In the genomic region with DNA sequence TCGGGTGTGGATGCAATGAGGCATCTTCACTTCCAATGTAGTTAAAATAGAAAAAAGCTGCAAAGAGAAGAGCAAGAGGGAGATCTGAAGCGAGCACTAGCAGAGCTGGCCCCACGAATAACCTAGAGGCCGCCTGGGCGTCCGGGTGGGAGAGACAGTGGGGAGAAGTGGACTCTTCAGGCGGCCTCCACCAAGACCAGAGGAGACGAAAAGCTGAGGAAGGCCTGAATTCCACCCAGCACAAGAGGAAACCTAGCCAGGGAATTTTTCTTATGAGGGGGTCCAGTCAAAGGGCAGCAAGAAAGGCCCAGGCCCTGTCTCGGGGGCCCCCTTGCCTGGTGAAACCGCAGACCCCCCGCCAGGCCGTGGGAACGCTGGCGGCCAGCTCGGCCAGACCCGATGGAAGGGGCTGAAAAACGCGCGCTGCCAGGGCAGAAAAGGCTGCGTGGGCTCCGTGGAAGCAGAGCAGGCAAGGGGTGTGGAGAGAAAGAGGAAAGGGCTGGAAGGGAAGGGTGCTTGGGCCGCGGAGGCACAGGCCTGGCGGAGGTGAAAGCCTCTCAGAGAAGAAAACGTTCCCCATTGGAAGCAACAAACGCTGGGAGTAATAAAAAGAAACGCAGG, we compare ENCODE assay signal across 14 cellular contexts.
A peak's percentile ranks its signal among the peaks of the same experiment; 100 is the strongest.
DNase-seq lines count a peak whose midpoint lies in the region; TF ChIP-seq lines count a peak whose summit lies in the region.
"Had no signal": no experiment of that assay in that cellular context is flagged by ENCODE, and none has a peak within 500 bp of the region (broad histone marks: within the 10 kb centered on the region; RNA-seq: fewer than 3 reads in every experiment).

No MANE protein-coding gene starts in this region.

- no peak for TF ChIP-seq CTCF in tibial nerve (IDR thresholded peaks at IDR 0.05)

- no peak for DNase-seq in caudate nucleus (lab: John Stamatoyannopoulos, UW)
- no peak for DNase-seq in tibial nerve (ENCODE audit: low spot score in 2 of 2)
- DNase-seq in NCI-H526 treated with DMSO at 0.1 percent for 48 hours (lab: John Stamatoyannopoulos, UW) = no peak
- DNase-seq in inferior parietal cortex (ENCODE audit: extremely low spot score) = no peak
- DNase-seq in stimulated activated CD4-positive, alpha-beta T cell treated with anti-CD3 and anti-CD28 coated beads, Interleukin-2, amount 100 ng/mL, for 24 hours = no peak
- DNase-seq: activated CD4-positive, alpha-beta T cell treated with anti-CD3 and anti-CD28 coated beads, Interleukin-2, amount 10 ng/mL, durations not matched to agents 24 days and 14 days; NCI-H1092 treated with DMSO at 0.1 percent for 48 hours; NCI-H446 treated with DMSO at 0.1 percent for 48 hours; stimulated activated CD4-positive, alpha-beta T cell treated with anti-CD3 and anti-CD28 coated beads, Interleukin-1b, Interleukin-23, amount 100 ng/mL, for 48 hours; T-helper 2 cell had no signal

- no peaks in the 10 kb centered on the region; the same call in 1 of the 2 replicates for H3K36me3 ChIP-seq in HUES6 (ENCODE audit: control insufficient read depth, insufficient read depth, low read length)
- H3K36me3 ChIP-seq in mesodermal cell (ENCODE audit: control insufficient read depth, insufficient read depth, low read length) = peaks cover 6% of the 10 kb centered on the region
- H3K36me3 ChIP-seq in tibial nerve = peaks cover 0 to 17% (median 0%) of the 10 kb centered on the region in 3 donors

- H3K4me3 ChIP-seq in HUES6 (ENCODE audit: low read depth, low read length) (peak overlapping the region; percentile 8; the same call in 1 of the 2 replicates), mesodermal cell (ENCODE audit: extremely low read depth, insufficient read depth, low read length, poor library complexity, severe bottlenecking) (no peak overlapping the region), tibial nerve (peak overlapping the region in 1 of 4 donors; percentile 29)
- H3K4me3 ChIP-seq: cardiac muscle cell had no signal

- TF ChIP-seq EP300 in tibial nerve (IDR thresholded peaks at IDR 0.05) = no peak

- H3K9ac ChIP-seq in HUES6 (ENCODE audit: low read length) = peak overlapping the region; percentile 14

- TF ChIP-seq POLR2A in tibial nerve (IDR thresholded peaks at IDR 0.05) = no peak

- H3K27me3 ChIP-seq in HUES6 (ENCODE audit: control insufficient read depth, insufficient read depth, low read length) (no peaks in the 10 kb centered on the region), tibial nerve (no peaks in the 10 kb centered on the region)
- H3K27me3 ChIP-seq: cardiac muscle cell had no signal

- no peaks in the 10 kb centered on the region for H3K9me3 ChIP-seq in HUES6 (ENCODE audit: control insufficient read depth, insufficient read depth, low read depth, low read length)
- H3K9me3 ChIP-seq in mesodermal cell (ENCODE audit: control insufficient read depth, low read length) = no peaks in the 10 kb centered on the region
- no peaks in the 10 kb centered on the region for H3K9me3 ChIP-seq in tibial nerve

- H3K4me1 ChIP-seq in HUES6 (ENCODE audit: control insufficient read depth, insufficient read depth, low read length) = peaks cover 40% of the 10 kb centered on the region
- H3K4me1 ChIP-seq in mesodermal cell (ENCODE audit: control insufficient read depth, insufficient read depth, low read length, poor library complexity, severe bottlenecking) = peaks cover 21% of the 10 kb centered on the region
- H3K4me1 ChIP-seq in tibial nerve = peaks cover 0 to 38% (median 7%) of the 10 kb centered on the region in 4 donors

- H3K27ac ChIP-seq in HUES6 (ENCODE audit: low read depth, low read length) (peak overlapping the region; percentile 43), caudate nucleus (ENCODE audit: low read depth, low read length) (peak overlapping the region; percentile 86), mesodermal cell (ENCODE audit: low read depth, low read length, severe bottlenecking) (peak overlapping the region; percentile 13), tibial nerve (peak overlapping the region; percentile 67 to 88 (median 78))
- H3K27ac ChIP-seq: C4-2B, cardiac muscle cell had no signal

- WGBS in mesodermal cell (ENCODE audit: insufficient coverage in 2 of 2), 2 experiments = 45 to 52% methylated on average over 24 to 27 of the region's 27 CpGs
- 42 to 46% methylated on average over 27 of the region's 27 CpGs for WGBS in tibial nerve, 2 donors

Comparison
In these comparisons a context has a peak if more than half of its experiments do, and no peak if none do; other contexts are left out.
1. H3K27ac ChIP-seq: peak in every context shown above with its lines; median percentile 86 in caudate nucleus; 78 in tibial nerve; 43 in HUES6; 13 in mesodermal cell.